ENCODE assay signal across 8 cellular contexts in the genomic region with DNA sequence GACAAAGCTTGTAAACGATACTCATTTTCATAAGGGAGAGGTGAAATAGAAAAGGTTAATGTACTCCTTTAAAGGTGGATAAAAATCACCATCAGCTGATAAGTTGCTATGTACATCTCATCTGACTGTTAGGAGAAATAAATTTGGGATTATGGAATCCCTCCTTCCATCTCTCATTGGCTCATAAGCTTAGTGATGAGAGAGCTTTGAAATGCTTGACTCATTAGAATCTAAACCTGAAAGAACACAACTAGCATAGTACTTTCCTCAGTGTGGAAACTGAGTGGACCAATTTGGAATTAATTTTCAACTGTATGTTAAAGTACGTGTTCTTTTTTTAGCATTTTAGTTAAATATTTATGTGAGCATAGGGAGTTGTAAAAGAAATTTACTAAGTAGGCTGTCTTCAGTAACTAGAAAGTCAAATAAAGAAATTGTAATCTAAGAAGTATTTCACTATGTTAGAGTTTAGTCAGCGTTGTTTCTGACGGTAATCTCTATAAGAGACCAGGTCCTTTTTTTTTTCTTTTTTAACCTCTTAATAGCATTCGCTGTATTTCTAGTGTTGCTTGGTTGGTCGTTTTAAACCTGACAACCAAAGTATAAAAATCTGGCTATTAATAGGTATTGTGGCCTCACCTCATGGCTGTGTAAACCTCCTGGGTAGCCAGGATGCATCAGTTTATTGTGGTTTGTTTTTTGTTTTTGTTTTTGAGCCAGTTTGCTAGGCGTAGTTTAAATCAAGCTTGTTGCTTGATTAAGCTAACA. TPM values are rescaled to one million over a fixed set of nuclear protein-coding genes. Genes with fewer than 3 reads are reported as not detected.
A peak's percentile ranks its signal among the peaks of the same experiment; 100 is the strongest.
DNase-seq lines count a peak whose midpoint lies in the region; ATAC-seq, FAIRE-seq and TF ChIP-seq lines count a peak whose summit lies in the region.
"Had no signal": no experiment of that assay in that cellular context is flagged by ENCODE, and none has a peak within 500 bp of the region (broad histone marks: within the 10 kb centered on the region; RNA-seq: fewer than 3 reads in every experiment).

No MANE protein-coding gene starts in this region.

- CTCF ChIA-PET in RWPE1 (lab: Yijun Ruan, JAX): interaction anchor here (0.6 to 0.9 kb wide), 2 partner anchors 52 to 274 kb away, joined by 3 read pairs; no protein-coding TSS in a partner anchor

- H4K20me1 ChIP-seq in osteoblast (ENCODE audit: insufficient read depth, low read length): no peaks in the 10 kb centered on the region

- DNase-seq in RWPE1 (ENCODE audit: low spot score) (peak; percentile 7), osteoblast (ENCODE audit: insufficient read length, low spot score, missing footprints) (no peak), midbrain (lab: John Stamatoyannopoulos, UW) (no peak), NCI-H82 treated with DMSO at 0.1 percent for 48 hours (lab: John Stamatoyannopoulos, UW; ENCODE audit: unreplicated experiment) (no peak), HTR-8/SVneo (ENCODE audit: insufficient read length, low spot score) (no peak)
- no peak for DNase-seq in effector memory CD4-positive, alpha-beta T cell
- DNase-seq: SJCRH30 had no signal

- H3K4me2 ChIP-seq in osteoblast (ENCODE audit: insufficient read depth, low read length): peak overlapping the region; percentile 70

- peak; percentile 67 for ATAC-seq in GM19324 (IDR thresholded peaks at IDR 0.05; ENCODE audit: low FRiP score, unreplicated experiment)

- FAIRE-seq in HTR-8/SVneo (lab: Jason Lieb, UNC): no peak

- H3K4me3 ChIP-seq in effector memory CD4-positive, alpha-beta T cell (ENCODE audit: insufficient read depth, low read depth, low read length, poor library complexity, severe bottlenecking): no peak overlapping the region
- H3K4me3 ChIP-seq in osteoblast (ENCODE audit: insufficient read depth, low read length): peak overlapping the region; percentile 11
- H3K4me3 ChIP-seq: SJCRH30 had no signal

- peaks cover 25% of the 10 kb centered on the region for H3K36me3 ChIP-seq in effector memory CD4-positive, alpha-beta T cell (ENCODE audit: control insufficient read depth, insufficient read depth, low read length)
- H3K36me3 ChIP-seq in osteoblast (ENCODE audit: insufficient read depth, low read length): peaks cover 69% of the 10 kb centered on the region

- no peaks in the 10 kb centered on the region for H3K9me3 ChIP-seq in effector memory CD4-positive, alpha-beta T cell (ENCODE audit: control insufficient read depth, low read length)
- H3K9me3 ChIP-seq in osteoblast (ENCODE audit: low read depth, low read length): no peaks in the 10 kb centered on the region
- H3K9me3 ChIP-seq: SJCRH30 had no signal

- H2AFZ ChIP-seq in osteoblast (ENCODE audit: low read length): no peak overlapping the region

- no peaks in the 10 kb centered on the region for H3K27me3 ChIP-seq in effector memory CD4-positive, alpha-beta T cell (replicated peaks; ENCODE audit: control insufficient read depth, insufficient read depth, low read length, poor library complexity, severe bottlenecking)
- no peaks in the 10 kb centered on the region for H3K27me3 ChIP-seq in osteoblast (ENCODE audit: insufficient read depth, low read length)
- H3K27me3 ChIP-seq: SJCRH30 had no signal

- H3K27ac ChIP-seq in RWPE1 (no peak overlapping the region), osteoblast (ENCODE audit: low read depth, low read length) (peak overlapping the region; percentile 92)
- peak overlapping the region; percentile 12 for H3K27ac ChIP-seq in effector memory CD4-positive, alpha-beta T cell (ENCODE audit: insufficient read depth, low read length, poor library complexity, severe bottlenecking)
- H3K27ac ChIP-seq: SJCRH30 had no signal

- peaks cover 35% of the 10 kb centered on the region for H3K79me2 ChIP-seq in osteoblast (ENCODE audit: insufficient read depth, low read length)

- POLR2A ChIA-PET in RWPE1 (lab: Yijun Ruan, JAX; ENCODE audit: low non-redundant PET): no interaction called here

- no peaks in the 10 kb centered on the region for H3K4me1 ChIP-seq in effector memory CD4-positive, alpha-beta T cell (ENCODE audit: control insufficient read depth, insufficient read depth, low read length, poor library complexity, severe bottlenecking)
- peaks cover 38% of the 10 kb centered on the region for H3K4me1 ChIP-seq in osteoblast (ENCODE audit: insufficient read depth, low read length)
- H3K4me1 ChIP-seq: SJCRH30 had no signal

- no peak for TF ChIP-seq CTCF in RWPE1 (conservative IDR thresholded peaks at IDR 0.05; ENCODE audit: low read depth)
- no peak for TF ChIP-seq CTCF in osteoblast (IDR thresholded peaks at IDR 0.05; ENCODE audit: extremely low read depth, low read depth, low read length)

RNA-seq across cellular contexts. Expression of a gene that starts 34.4 kb away (rescaled TPM):
- 49.6 and 51.9 TPM in 2 replicates for total RNA-seq in osteoblast
